Comparison of ENCODE assay signal across 14 cellular contexts in genomic region chr7:35828817-35829216, GRCh38. TPM values are rescaled to one million over a fixed set of nuclear protein-coding genes. Genes with fewer than 3 reads are reported as not detected.
DNase-seq lines count a peak whose midpoint lies in the region; ATAC-seq, FAIRE-seq and TF ChIP-seq lines count a peak whose summit lies in the region.
"Had no signal": no experiment of that assay in that cellular context is flagged by ENCODE, and none has a peak within 500 bp of the region (broad histone marks: within the 10 kb centered on the region; RNA-seq: fewer than 3 reads in every experiment).

No MANE protein-coding gene starts in this region.

- H2AK5ac ChIP-seq in H1 (ENCODE audit: low read depth, low read length) = 0 out of 2 replicates have a peak overlapping the region, but pooled peaks have one; percentile 82

- POLR2A ChIA-PET in H1 (lab: Charles Lee; ENCODE audit: partially characterized antibody) = interaction anchor here (0.6 kb wide), 1 partner anchor 14 kb away, joined by 3 read pairs; no protein-coding TSS in a partner anchor

- no peak overlapping the region for H2AFZ ChIP-seq in H1 (ENCODE audit: low read length)

- DNase-seq in Caki2 (ENCODE audit: low read depth) = peak; percentile 20
- peak; percentile 43 for DNase-seq in HTR-8/SVneo (ENCODE audit: insufficient read length, low spot score)
- DNase-seq in H1 (ENCODE audit: low read depth in 1 of 2, low spot score in 2 of 2) = no peak
- no peak for DNase-seq in memory B cell (ENCODE audit: low spot score in 2 of 2)
- DNase-seq in GM12891 (ENCODE audit: insufficient read length, low spot score) = no peak
- DNase-seq in pons (ENCODE audit: low spot score) = no peak
- no peak for DNase-seq in Ammon's horn (ENCODE audit: low spot score)
- DNase-seq in GF-D8 (lab: John Stamatoyannopoulos, UW) = no peak
- DNase-seq: erythroblast; KBM-7; NCI-H1092 treated with DMSO at 0.1 percent for 48 hours; Peyer's patch; stimulated activated CD4-positive, alpha-beta T cell treated with anti-CD3 and anti-CD28 coated beads, Interleukin-4, amount 100 ng/mL, for 1 hour had no signal

- no peak overlapping the region for H3K14ac ChIP-seq in H1 (ENCODE audit: insufficient read length)

- H3K4me1 ChIP-seq in H1 (replicated peaks in 1 of 4; ENCODE audit: control insufficient read depth in 3 of 4, insufficient read depth in 4 of 4, low read length in 3 of 4) = no peaks in the 10 kb centered on the region

- ATAC-seq in memory B cell (ENCODE audit: low read depth) = no peak
- ATAC-seq: activated T-helper 17 cell treated with anti-CD3 and anti-CD28 coated beads, Interleukin-2, amount 50 U/mL, for 72 hours had no signal

- H3K56ac ChIP-seq in H1 (replicated peaks; ENCODE audit: insufficient read length, low read depth, low read length) = no peak overlapping the region

- no peak overlapping the region for H3K27ac ChIP-seq in H1 (ENCODE audit: low read depth, low read length)
- H3K27ac ChIP-seq: Peyer's patch had no signal

- no peaks in the 10 kb centered on the region for H3K23me2 ChIP-seq in H1 (ENCODE audit: low read depth, low read length)

- no peak overlapping the region for H3K23ac ChIP-seq in H1 (ENCODE audit: insufficient read length)

- FAIRE-seq in HTR-8/SVneo (lab: Jason Lieb, UNC) (no peak), H1 (lab: Jason Lieb, UNC) (no peak), GM12891 (lab: Jason Lieb, UNC) (no peak)

- H3K27ac Mint-ChIP-seq in memory B cell = peak overlapping the region; percentile 39
- H3K27ac Mint-ChIP-seq: activated T-helper 17 cell treated with anti-CD3 and anti-CD28 coated beads, Interleukin-2, amount 50 U/mL, for 72 hours had no signal

- TF ChIP-seq CTCF in H1 (IDR thresholded peaks at IDR 0.05; ENCODE audit: control extremely low read depth in 1 of 3, insufficient read depth in 1 of 3, low read depth in 1 of 3, low read length in 3 of 3) = no peak

- no peaks in the 10 kb centered on the region for H3K27me3 ChIP-seq in H1 (replicated peaks in 1 of 4; ENCODE audit: control insufficient read depth in 3 of 4, extremely low read depth in 1 of 4, insufficient read depth in 3 of 4, low read length in 3 of 4)
- H3K27me3 ChIP-seq: Peyer's patch had no signal

- no peak overlapping the region for H3K18ac ChIP-seq in H1 (ENCODE audit: extremely low read depth, low read length)

- H2BK12ac ChIP-seq in H1 (ENCODE audit: low read depth, low read length) = no peak overlapping the region

- H3K9ac ChIP-seq in H1 (replicated peaks in 1 of 4; ENCODE audit: extremely low read depth in 1 of 4, low read depth in 3 of 4, low read length in 3 of 4) = no peak overlapping the region

- H3K36me3 Mint-ChIP-seq in memory B cell = peaks cover 10% of the 10 kb centered on the region

- no peaks in the 10 kb centered on the region for H3K9me3 Mint-ChIP-seq in memory B cell
- H3K9me3 Mint-ChIP-seq: activated T-helper 17 cell treated with anti-CD3 and anti-CD28 coated beads, Interleukin-2, amount 50 U/mL, for 72 hours had no signal

- CTCF ChIA-PET in H1 (lab: Charles Lee; ENCODE audit: partially characterized antibody) = interaction anchor here (1.4 to 1.7 kb wide), 2 partner anchors 10 to 119 kb away, joined by 4 read pairs; no protein-coding TSS in a partner anchor

- 90% methylated on average over 4 of the region's 6 CpGs; no CpG with 5 or more reads in 1 of the 2 experiments for WGBS in H1 (ENCODE audit: extremely low coverage in 1 of 2, insufficient coverage in 1 of 2, insufficient read length in 1 of 2, insufficient replicate concordance in 2 of 2, low coverage in 1 of 2, low lambda C conversion rate in 2 of 2, missing lambda C conversion rate in 1 of 2), 2 experiments

- H3K4ac ChIP-seq in H1 (replicated peaks; ENCODE audit: insufficient read length, low read depth, low read length) = no peak overlapping the region

- H3K9me3 ChIP-seq in H1 (ENCODE audit: insufficient read depth in 2 of 2, low read depth in 1 of 2, low read length in 1 of 2) = no peaks in the 10 kb centered on the region
- H3K9me3 ChIP-seq: Peyer's patch had no signal

- in situ Hi-C loops in Caki2 (cut with HindIII; ENCODE audit: low pct_unique_long_range_greater_than_20kb, low sequenced_read_pairs) = no loop called here

- H3K4me1 Mint-ChIP-seq in memory B cell = peaks cover 20% of the 10 kb centered on the region

- peaks cover 0 to 97% of the 10 kb centered on the region in 2 experiments; a peak in 3 of 4 replicates for H3K79me2 ChIP-seq in H1 (ENCODE audit: control insufficient read depth in 1 of 2, insufficient read depth in 2 of 2, low read length in 2 of 2)

- no peak for TF ChIP-seq POLR2A in H1 (IDR thresholded peaks at IDR 0.05; ENCODE audit: control extremely low read depth in 1 of 2, low read depth in 2 of 2, low read length in 2 of 2)
- TF ChIP-seq POLR2A in GM12891 (IDR thresholded peaks at IDR 0.05; ENCODE audit: low read depth, low read length) = no peak

- no peak overlapping the region for H4K8ac ChIP-seq in H1 (ENCODE audit: extremely low read depth, insufficient read depth, low read length)

- no peak for TF ChIP-seq EP300 in H1 (IDR thresholded peaks at IDR 0.05; ENCODE audit: borderline replicate concordance in 1 of 2, low read depth in 2 of 2, low read length in 2 of 2)

- H4K91ac ChIP-seq in H1 (replicated peaks; ENCODE audit: insufficient read length, low read length) = no peak overlapping the region

- H3K36me3 ChIP-seq in H1 (ENCODE audit: control insufficient read depth in 2 of 4, insufficient read depth in 4 of 4, low read length in 3 of 4) = peaks cover 0 to 8% (median 0%) of the 10 kb centered on the region in 4 experiments; a peak in 2 of 8 replicates

- H3K4me3 ChIP-seq in H1 (ENCODE audit: extremely low read depth in 1 of 4, insufficient read depth in 2 of 4, low read depth in 3 of 4, low read length in 4 of 4) = no peak overlapping the region
- H3K4me3 ChIP-seq: Peyer's patch had no signal

- no peak overlapping the region for H2BK15ac ChIP-seq in H1 (ENCODE audit: low read length)

- H2BK5ac ChIP-seq in H1 (ENCODE audit: low read depth, low read length) = no peak overlapping the region; the same call in 1 of the 2 replicates

- H2BK120ac ChIP-seq in H1 (replicated peaks; ENCODE audit: low read depth, low read length) = no peak overlapping the region

- no peak overlapping the region for H4K5ac ChIP-seq in H1 (ENCODE audit: insufficient read length, low read depth, low read length)

- no peak for TF ChIP-seq RAD21 in H1 (IDR thresholded peaks at IDR 0.05 in 1 of 2, conservative IDR thresholded peaks at IDR 0.05 in 1 of 2; ENCODE audit: low read depth in 2 of 2, low read length in 2 of 2)

- H2BK20ac ChIP-seq in H1 (ENCODE audit: low read length) = no peak overlapping the region

- peaks cover 3 to 4% of the 10 kb centered on the region in 2 experiments for H4K20me1 ChIP-seq in H1 (replicated peaks in 1 of 2; ENCODE audit: control insufficient read depth in 1 of 2, insufficient read depth in 2 of 2, low read length in 2 of 2)

- no peaks in the 10 kb centered on the region for H3K27me3 Mint-ChIP-seq in memory B cell
- H3K27me3 Mint-ChIP-seq: activated T-helper 17 cell treated with anti-CD3 and anti-CD28 coated beads, Interleukin-2, amount 50 U/mL, for 72 hours had no signal

- no peak overlapping the region for H3K4me3 Mint-ChIP-seq in memory B cell
- H3K4me3 Mint-ChIP-seq: activated T-helper 17 cell treated with anti-CD3 and anti-CD28 coated beads, Interleukin-2, amount 50 U/mL, for 72 hours had no signal

- no peaks in the 10 kb centered on the region; the same call in 1 of the 2 replicates for H3K79me1 ChIP-seq in H1 (ENCODE audit: low read depth, low read length)

- H3K4me2 ChIP-seq in H1 (ENCODE audit: insufficient read depth in 1 of 2, low read depth in 2 of 2, low read length in 2 of 2) = no peak overlapping the region

TF ChIP-seq in H1, 55 proteins besides CTCF, POLR2A, EP300 and RAD21 (continues in another document):
- TF ChIP-seq USF2 (IDR thresholded peaks at IDR 0.05; ENCODE audit: low read length) (no peak), TAF7 (optimal IDR thresholded peaks at IDR 0.05; ENCODE audit: borderline replicate concordance, low read depth, low read length) (no peak), EGR1 (IDR thresholded peaks at IDR 0.05; ENCODE audit: borderline replicate concordance, low read depth, low read length) (no peak), CHD2 (IDR thresholded peaks at IDR 0.05; ENCODE audit: low read length) (no peak), JUN (IDR thresholded peaks at IDR 0.05; ENCODE audit: low read depth, low read length) (no peak)

TF ChIP-seq in GM12891, 5 proteins besides CTCF, POLR2A, EP300 and RAD21:
- no peak for TF ChIP-seq POU2F2 (IDR thresholded peaks at IDR 0.05; ENCODE audit: low read depth, low read length)
- no peak for TF ChIP-seq SPI1 (IDR thresholded peaks at IDR 0.05; ENCODE audit: low read depth, low read length)

RNA-seq across cellular contexts. Expression of gene SEPTIN7, which starts 28.0 kb away (rescaled TPM):
- total RNA-seq in Caki2 (2014; rRNA removed; shearing (Covaris generic); ENCODE audit: low replicate concordance) = 258 and 413 TPM in 2 replicates
- total RNA-seq in H1 (2021; fragmentation: NEBNext Ultra II Directional; extraction: Animal tissue kit (Norgen Biotek cat#: 25700)) = 177 and 183 TPM in 2 replicates
- 36.6 and 85.3 TPM in 2 replicates for polyA plus RNA-seq in H1 (2011; rRNA removed)
- 98.4 TPM for polyA plus RNA-seq in H1 (2011; cell fraction: cytosol; rRNA removed)
- 20.1 TPM for polyA plus RNA-seq in H1 (2011; cell fraction: nucleus; rRNA removed)
- 93.7 to 256 TPM (median 114 TPM) in 4 replicates for polyA plus RNA-seq in H1 (2012, experiment 1 of 2)
- polyA plus RNA-seq in H1 (2012, experiment 2 of 2) = 18.3 TPM
- 128 TPM for polyA plus RNA-seq in H1 (2013, experiment 1 of 2)
- 131 TPM for polyA plus RNA-seq in H1 (2013, experiment 2 of 2)
- polyA minus RNA-seq in H1 (2011; rRNA and poly(A)+ RNA removed) = 79.6 and 117 TPM in 2 replicates
- polyA minus RNA-seq in H1 (2011; cell fraction: cytosol; rRNA and poly(A)+ RNA removed) = 43.0 TPM
- polyA minus RNA-seq in H1 (2011; cell fraction: nucleus; rRNA and poly(A)+ RNA removed) = 86.5 TPM
- polyA plus RNA-seq in GM12891 (2012; ENCODE audit: low read depth, missing spikeins) = 234 TPM

Comparison
In these comparisons a context has a peak if more than half of its experiments do, and no peak if none do; other contexts are left out.
1. DNase-seq: peak in Caki2 (single experiment) and HTR-8/SVneo (single experiment); none in H1 (0 of 2), memory B cell (0 of 2), GM12891 (single experiment), pons (single experiment), Ammon's horn (single experiment) and GF-D8 (single experiment).